Comparison of ENCODE assay signal across 18 cellular contexts in genomic region chr3:169627789-169628188, GRCh38. TPM values are rescaled to one million over a fixed set of nuclear protein-coding genes. Genes with fewer than 3 reads are reported as not detected.
DNase-seq lines count a peak whose midpoint lies in the region; ATAC-seq, FAIRE-seq and TF ChIP-seq lines count a peak whose summit lies in the region.
"Had no signal": no experiment of that assay in that cellular context is flagged by ENCODE, and none has a peak within 500 bp of the region (broad histone marks: within the 10 kb centered on the region; RNA-seq: fewer than 3 reads in every experiment).

No MANE protein-coding gene starts in this region.

- H3K27me3 Mint-ChIP-seq in endodermal cell (ENCODE audit: insufficient read depth): peaks cover 15% of the 10 kb centered on the region

- H3K27ac Mint-ChIP-seq in endodermal cell: no peak overlapping the region
- H3K27ac Mint-ChIP-seq: CD4-positive, CD25-positive, alpha-beta regulatory T cell had no signal

- peak; percentile 61 to 81 (median 70) for ATAC-seq in pancreas
- no peak for ATAC-seq in left lobe of liver
- no peak for ATAC-seq in mucosa of descending colon
- ATAC-seq: HepG2 had no signal

- H3K79me2 ChIP-seq in Loucy (ENCODE audit: insufficient read depth, low read length): no peaks in the 10 kb centered on the region

- no peaks in the 10 kb centered on the region for H3K36me3 Mint-ChIP-seq in endodermal cell (ENCODE audit: low read depth)
- H3K36me3 Mint-ChIP-seq: CD4-positive, CD25-positive, alpha-beta regulatory T cell had no signal

- H3K9ac ChIP-seq in Loucy (ENCODE audit: low read depth, low read length, poor library complexity, severe bottlenecking) (no peak overlapping the region), endodermal cell (ENCODE audit: extremely low read depth, low read length, poor library complexity, severe bottlenecking) (no peak overlapping the region)

- WGBS in endodermal cell (ENCODE audit: insufficient coverage in 1 of 2, insufficient read length in 1 of 2), 2 experiments: 72 to 76% methylated on average over 4 to 8 of the region's 8 CpGs
- 31 to 32% methylated on average over 8 of the region's 8 CpGs for WGBS in pancreas, 2 donors

- H3K27ac ChIP-seq in endodermal cell (ENCODE audit: low read depth, low read length) (no peak overlapping the region), pancreas (no peak overlapping the region)
- H3K27ac ChIP-seq: PC-9 had no signal

- peak overlapping the region; percentile 43; the same call in 1 of the 2 replicates for H2AFZ ChIP-seq in Loucy (ENCODE audit: low read length)
- H2AFZ ChIP-seq: PC-9 had no signal

- H3K36me3 ChIP-seq in Loucy (ENCODE audit: insufficient read depth, low read length) (no peaks in the 10 kb centered on the region), endodermal cell (ENCODE audit: control insufficient read depth, insufficient read depth, low read length) (no peaks in the 10 kb centered on the region), pancreas (no peaks in the 10 kb centered on the region), mucosa of descending colon (ENCODE audit: low read depth) (no peaks in the 10 kb centered on the region)

- no peaks in the 10 kb centered on the region for H3K9me2 ChIP-seq in Loucy (replicated peaks; ENCODE audit: low read depth, low read length)

- no peak overlapping the region for H3K4me3 Mint-ChIP-seq in endodermal cell
- H3K4me3 Mint-ChIP-seq: CD4-positive, CD25-positive, alpha-beta regulatory T cell had no signal

- no peaks in the 10 kb centered on the region for H3F3A ChIP-seq in Loucy (ENCODE audit: low read depth)

- TF ChIP-seq CTCF in Loucy (conservative IDR thresholded peaks at IDR 0.05; ENCODE audit: low read length) (no peak), endodermal cell (conservative IDR thresholded peaks at IDR 0.05) (no peak), pancreas (IDR thresholded peaks at IDR 0.05) (no peak), mucosa of descending colon (IDR thresholded peaks at IDR 0.05) (no peak)

- H4K20me1 ChIP-seq in Loucy (ENCODE audit: insufficient read depth, low read length, poor library complexity, severe bottlenecking): no peaks in the 10 kb centered on the region

- H3K27me3 ChIP-seq in Loucy (ENCODE audit: insufficient read depth, low read length, poor library complexity, severe bottlenecking) (no peaks in the 10 kb centered on the region), endodermal cell (ENCODE audit: control insufficient read depth, insufficient read depth, low read length, poor library complexity, severe bottlenecking) (no peaks in the 10 kb centered on the region), pancreas (no peaks in the 10 kb centered on the region)

- no peak for FAIRE-seq in pancreas (lab: Jason Lieb, UNC)
- FAIRE-seq: G401.6, GM12892, HepG2 had no signal

- no peaks in the 10 kb centered on the region for H3K9me3 ChIP-seq in Loucy (ENCODE audit: insufficient read depth, low read depth, low read length)
- H3K9me3 ChIP-seq in endodermal cell (ENCODE audit: control insufficient read depth, low read length): no peaks in the 10 kb centered on the region
- no peaks in the 10 kb centered on the region for H3K9me3 ChIP-seq in pancreas
- no peaks in the 10 kb centered on the region for H3K9me3 ChIP-seq in mucosa of descending colon

- no peak overlapping the region for H3K4me2 ChIP-seq in Loucy (ENCODE audit: low read depth, low read length, poor library complexity, severe bottlenecking)
- H3K4me2 ChIP-seq: PC-9 had no signal

- H3K4me1 ChIP-seq in Loucy (ENCODE audit: insufficient read depth, low read length, poor library complexity, severe bottlenecking) (peaks cover 30% of the 10 kb centered on the region), endodermal cell (ENCODE audit: control insufficient read depth, insufficient read depth, low read length) (no peaks in the 10 kb centered on the region), pancreas (peaks cover 5 to 22% (median 9%) of the 10 kb centered on the region in 3 donors), mucosa of descending colon (ENCODE audit: low read depth) (no peaks in the 10 kb centered on the region)

- H3K9me3 Mint-ChIP-seq in endodermal cell: no peaks in the 10 kb centered on the region

- H3K4me3 ChIP-seq in Loucy (ENCODE audit: low read length, poor library complexity, severe bottlenecking) (no peak overlapping the region), endodermal cell (ENCODE audit: low read length) (no peak overlapping the region), pancreas (no peak overlapping the region), mucosa of descending colon (no peak overlapping the region)
- H3K4me3 ChIP-seq: PC-9 had no signal

- peaks cover 9% of the 10 kb centered on the region for H3K4me1 Mint-ChIP-seq in endodermal cell
- H3K4me1 Mint-ChIP-seq: CD4-positive, CD25-positive, alpha-beta regulatory T cell had no signal

- intact Hi-C loops in pancreas (cut with DNase I) (no loop called here), mucosa of descending colon (cut with DNase I, micrococcal nuclease) (no loop called here)

- DNase-seq in Daoy (ENCODE audit: low read depth) (peak; percentile 56), endodermal cell (peak; percentile 57), pancreas (peak in 1 of 6 donors; percentile 21), kidney glomerular epithelial cell (lab: John Stamatoyannopoulos, UW) (no peak), left lobe of liver (ENCODE audit: low spot score) (no peak), mucosa of descending colon (no peak)
- DNase-seq: Calu3; CD4-positive, CD25-positive, alpha-beta regulatory T cell; DMS79; GOT3; Karpas-422; NCI-H446; PC-9 had no signal

RNA-seq across cellular contexts. Expression of gene MECOM, which starts 35.7 kb away (rescaled TPM):
- 7.4 and 10.0 TPM in 2 replicates for total RNA-seq in Daoy (2014; rRNA removed; shearing (Covaris generic))
- total RNA-seq in endodermal cell: under 1 TPM; 0.15 to 0.79 TPM
- polyA plus RNA-seq in endodermal cell (2013, experiment 1 of 2): 12.8 TPM
- 12.5 TPM for polyA plus RNA-seq in endodermal cell (2013, experiment 2 of 2)
- total RNA-seq in pancreas: 10 to 100 TPM; 28.6 to 53.8 (median 47.5) TPM
- polyA plus RNA-seq in pancreas: 10 to 100 TPM in 1 of 2 donors, 1 to 10 TPM in 1; 8.7 to 19.6 TPM
- 2.5 TPM for total RNA-seq in left lobe of liver
- 100 to 1,000 TPM in 1 of 3 donors, 10 to 100 TPM in 2; 39.8 to 105 (median 90.5) TPM for total RNA-seq in mucosa of descending colon
- total RNA-seq: A673; CD4-positive, CD25-positive, alpha-beta regulatory T cell had no signal

Comparison
In these comparisons a context has a peak if more than half of its experiments do, and no peak if none do; other contexts are left out.
1. DNase-seq: peak in Daoy (single experiment) and endodermal cell (single experiment); none in kidney glomerular epithelial cell (single experiment), left lobe of liver (single experiment) and mucosa of descending colon (0 of 3).
2. ATAC-seq: peak in pancreas (4 of 4); none in left lobe of liver (single experiment) and mucosa of descending colon (single experiment).